ENCODE assay signal across 10 cellular contexts in the genomic region with DNA sequence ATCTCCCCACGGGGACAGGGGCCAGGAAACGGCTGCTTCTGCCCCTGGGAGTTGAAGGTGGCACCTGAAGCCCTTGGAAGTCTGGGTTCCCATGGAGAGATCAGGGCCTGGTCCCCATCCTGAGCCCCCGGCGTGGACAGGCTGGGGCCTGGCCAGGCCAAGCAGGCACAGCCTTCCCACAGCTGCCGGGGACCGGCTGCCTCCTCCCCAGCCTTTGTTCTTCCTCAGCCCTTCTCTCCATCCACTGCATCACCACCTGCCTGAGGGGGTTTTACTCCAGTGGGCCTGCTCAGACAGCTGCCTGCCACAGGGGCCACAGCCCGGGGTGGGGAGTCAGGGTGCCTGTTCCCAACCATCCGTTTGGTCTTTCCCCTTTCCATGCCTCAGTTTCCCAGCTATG.
"Had no signal": no experiment of that assay in that cellular context is flagged by ENCODE, and none has a peak within 500 bp of the region (broad histone marks: within the 10 kb centered on the region; RNA-seq: fewer than 3 reads in every experiment).

No MANE protein-coding gene starts in this region.

- H2AFZ ChIP-seq: GM23248 had no signal

- H3K4me1 ChIP-seq: HAP-1 had no signal

- H3K27ac ChIP-seq: GM23248, HL-60 had no signal

- ATAC-seq: HCT116, K562 had no signal

- H3K4me3 ChIP-seq: GM23248, HAP-1, K562 had no signal

- H3K9me3 ChIP-seq: HAP-1 had no signal

- DNase-seq: GM23248, GOT3, H7, HFFc6, IMR-90, KG1 had no signal

- H3K36me3 ChIP-seq: HAP-1 had no signal
